In the genomic region with DNA sequence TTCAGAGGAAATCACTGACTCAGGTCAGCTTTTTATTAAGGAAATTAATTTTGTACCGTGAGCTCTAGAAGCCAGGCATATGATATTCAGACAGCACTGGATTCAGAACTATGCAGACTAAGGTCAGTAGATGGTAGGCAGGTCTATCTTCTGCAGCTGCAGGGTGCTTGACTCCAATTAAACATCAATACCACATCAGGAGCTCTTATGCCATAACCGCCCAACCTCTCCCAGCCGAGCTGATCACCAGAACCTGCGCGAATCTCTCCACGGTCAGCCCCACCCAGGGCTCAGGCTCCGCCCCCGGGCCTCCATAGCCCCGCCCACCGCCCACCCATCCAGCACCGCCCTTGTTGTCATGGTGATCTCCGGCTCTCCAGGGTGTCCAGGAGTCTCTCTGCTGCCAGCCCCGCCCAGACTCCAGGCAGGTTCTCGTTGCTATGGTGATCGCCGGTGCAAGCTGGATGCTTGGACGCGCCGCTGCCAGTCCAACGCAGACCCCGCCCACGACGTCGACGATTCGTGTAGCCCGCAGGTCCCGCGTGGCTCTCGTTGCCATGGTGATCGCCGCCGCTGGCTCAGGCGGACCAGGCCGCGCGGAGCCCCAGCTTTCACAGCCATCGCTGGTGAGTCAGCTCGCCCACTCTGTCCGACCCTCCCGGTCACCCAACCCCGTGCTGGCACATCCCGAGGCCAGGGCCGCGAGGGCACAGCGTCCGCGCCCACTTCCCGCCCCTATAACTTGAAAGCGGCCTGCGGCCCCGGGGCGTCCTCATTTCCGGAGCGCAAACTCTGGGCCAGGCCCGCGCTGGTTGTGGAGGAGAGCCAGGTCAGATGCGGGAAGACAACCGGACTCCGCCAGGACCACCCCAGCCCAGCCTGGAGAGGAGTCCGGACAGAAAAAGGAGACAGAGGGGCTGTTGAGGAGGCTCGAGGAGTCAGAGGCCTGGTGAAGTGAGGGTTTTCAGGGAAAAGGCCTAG, we compare ENCODE assay signal across 8 cellular contexts. TPM values are rescaled to one million over a fixed set of nuclear protein-coding genes. Genes with fewer than 3 reads are reported as not detected.
DNase-seq lines count a peak whose midpoint lies in the region; ATAC-seq, FAIRE-seq and TF ChIP-seq lines count a peak whose summit lies in the region.

RAB36 (plus strand) TSS at position 552 of the 981 bp plus-strand sequence. CDS start 1,140 bp downstream, outside the sequence.

- peak within 1 kb of the TSS; percentile 63 for H3K27ac ChIP-seq in left ventricle myocardium inferior (replicated peaks)
- no peak within 1 kb of the TSS for H3K27ac ChIP-seq in trophoblast cell (ENCODE audit: low read depth, low read length)
- peak within 1 kb of the TSS; percentile 80 to 93 (median 93) for H3K27ac ChIP-seq in thyroid gland

- H3K9me3 ChIP-seq in left ventricle myocardium inferior (replicated peaks), result no peaks in the 10 kb centered on the region
- H3K9me3 ChIP-seq in trophoblast cell (ENCODE audit: insufficient read depth, low read depth, low read length), result peaks cover 2% of the 10 kb centered on the region
- H3K9me3 ChIP-seq in thyroid gland, result no peaks in the 10 kb centered on the region

- WGBS in trophoblast cell (ENCODE audit: extremely low coverage, insufficient coverage, insufficient read length), result no CpG with 5 or more reads among the region's 62 CpGs
- WGBS in thyroid gland, 2 donors, result 9 to 31% methylated on average over 6 to 32 of the region's 62 CpGs

- H2AK5ac ChIP-seq in trophoblast cell (ENCODE audit: low read length), result no peak within 1 kb of the TSS

- H3K14ac ChIP-seq in trophoblast cell (ENCODE audit: low read length), result no peak within 1 kb of the TSS

- H2BK12ac ChIP-seq in trophoblast cell (ENCODE audit: low read length), result peak within 1 kb of the TSS; percentile 23

- peak within 1 kb of the TSS; percentile 62 for H3K4me2 ChIP-seq in trophoblast cell (ENCODE audit: low read length)

- no peak within 1 kb of the TSS for H2BK120ac ChIP-seq in trophoblast cell (ENCODE audit: insufficient read depth, low read length, poor library complexity)

- no peak within 1 kb of the TSS for H3K18ac ChIP-seq in trophoblast cell (ENCODE audit: low read length)

- no peak within 1 kb of the TSS for H3K9ac ChIP-seq in trophoblast cell (ENCODE audit: low read length)

- H4K8ac ChIP-seq in trophoblast cell (ENCODE audit: low read depth, low read length), result peak within 1 kb of the TSS; percentile 36

- peaks cover 2% of the 10 kb centered on the region for H3K79me1 ChIP-seq in trophoblast cell (ENCODE audit: low read length)

- H4K12ac ChIP-seq in trophoblast cell (ENCODE audit: low read depth, low read length), result no peak within 1 kb of the TSS

- peaks cover 42% of the 10 kb centered on the region for H3K4me1 ChIP-seq in left ventricle myocardium inferior
- peaks cover 10 to 18% of the 10 kb centered on the region in 2 experiments for H3K4me1 ChIP-seq in trophoblast cell (ENCODE audit: control insufficient read depth in 1 of 2, insufficient read depth in 2 of 2, low read length in 2 of 2)
- peaks cover 41 to 70% of the 10 kb centered on the region in 2 donors for H3K4me1 ChIP-seq in thyroid gland

- H2BK5ac ChIP-seq in trophoblast cell (ENCODE audit: low read depth, low read length, poor library complexity), result no peak within 1 kb of the TSS

- no peak within 1 kb of the TSS for H3K23ac ChIP-seq in trophoblast cell (ENCODE audit: low read length)

- ATAC-seq in HG03175 (IDR thresholded peaks at IDR 0.05; ENCODE audit: unreplicated experiment), result no peak

- H3K36me3 ChIP-seq in left ventricle myocardium inferior, result no peaks in the 10 kb centered on the region
- no peaks in the 10 kb centered on the region for H3K36me3 ChIP-seq in trophoblast cell (ENCODE audit: control insufficient read depth in 1 of 2, insufficient read depth in 2 of 2, low read length in 2 of 2)
- no peaks in the 10 kb centered on the region for H3K36me3 ChIP-seq in thyroid gland

- intact Hi-C loops in left ventricle myocardium inferior (cut with micrococcal nuclease) (no loop called here), thyroid gland (cut with DNase I) (no loop called here)

- H2AFZ ChIP-seq in trophoblast cell (ENCODE audit: insufficient read depth, low read length, poor library complexity), result peak within 1 kb of the TSS; percentile 10

- H3K79me2 ChIP-seq in trophoblast cell (ENCODE audit: control insufficient read depth, insufficient read depth, low read length, poor library complexity), result no peaks in the 10 kb centered on the region

- FAIRE-seq in GM18507 (lab: Jason Lieb, UNC), result peak; percentile 76

- H3K4me3 ChIP-seq in left ventricle myocardium inferior (peak within 1 kb of the TSS; percentile 67), trophoblast cell (ENCODE audit: low read depth, low read length) (peak within 1 kb of the TSS; percentile 29), thyroid gland (replicated peaks in 1 of 3) (peak within 1 kb of the TSS in 2 of 3 donors; percentile 10 to 44)

- H3K27me3 ChIP-seq in left ventricle myocardium inferior (ENCODE audit: low read depth) (peaks cover 26% of the 10 kb centered on the region), trophoblast cell (ENCODE audit: insufficient read depth, low read length) (no peaks in the 10 kb centered on the region), thyroid gland (no peaks in the 10 kb centered on the region)

- H3K4ac ChIP-seq in trophoblast cell (ENCODE audit: low read depth, low read length), result no peak within 1 kb of the TSS

- DNase-seq in GM18507 (ENCODE audit: extremely low spot score, insufficient read length, low read depth) (peak; percentile 57), NCI-H1105 (lab: John Stamatoyannopoulos, UW) (peak; percentile 99), T-helper 2 cell (peak; percentile 72 to 94 (median 83)), anterior cingulate cortex (lab: John Stamatoyannopoulos, UW) (peak; percentile 55 to 100 (median 94)), left ventricle myocardium inferior (peak; percentile 95), trophoblast cell (peak; percentile 98 to 99), thyroid gland (peak; percentile 100)

- TF ChIP-seq POLR2A in thyroid gland (IDR thresholded peaks at IDR 0.05), result peak; percentile 42 to 81

- H4K91ac ChIP-seq in trophoblast cell (ENCODE audit: low read depth, low read length), result no peak within 1 kb of the TSS

- TF ChIP-seq CTCF in left ventricle myocardium inferior (IDR thresholded peaks at IDR 0.05; ENCODE audit: borderline replicate concordance) (no peak), thyroid gland (IDR thresholded peaks at IDR 0.05) (no peak)

RNA-seq across cellular contexts. Expression of gene RAB36, which starts in this region (rescaled TPM):
- total RNA-seq in left ventricle myocardium inferior, result 0.47 TPM
- 0.92 and 1.1 TPM in 2 replicates for polyA plus RNA-seq in trophoblast cell (2013)
- total RNA-seq in thyroid gland, result 10 to 100 TPM; 10.9 to 33.4 (median 27.8) TPM

Comparison
In these comparisons a context has a peak if more than half of its experiments do, and no peak if none do; other contexts are left out.
1. Peak in DNase-seq, H3K4me3 ChIP-seq and H3K27ac ChIP-seq in left ventricle myocardium inferior; RNA of the gene not detected or under 1 TPM.